ENCODE assay signal across 1 cellular context in the genomic region with DNA sequence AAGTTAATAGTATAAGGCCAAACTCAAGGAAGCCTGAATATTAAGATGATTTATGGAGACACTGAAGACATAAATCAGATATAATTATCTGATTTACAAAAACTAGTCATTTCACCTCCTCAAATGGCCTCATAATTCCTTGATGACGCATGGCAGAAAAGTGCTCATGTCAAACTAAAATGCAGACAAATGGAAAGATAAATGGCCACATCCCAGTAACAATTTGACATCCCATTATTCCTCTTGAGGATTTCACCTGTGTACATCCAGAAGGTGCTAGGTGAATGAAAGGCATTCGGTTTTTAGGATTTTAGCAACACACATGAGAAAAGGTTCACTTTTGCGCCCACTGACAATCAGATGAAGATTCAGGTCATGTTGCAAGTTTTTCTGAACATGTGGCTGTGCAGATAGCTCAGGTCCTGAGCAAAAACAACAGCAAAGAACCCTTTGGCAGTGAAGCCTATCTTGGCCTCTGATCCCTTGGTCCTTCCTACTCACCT.
TF ChIP-seq lines count a peak whose summit lies in the region.

No MANE protein-coding gene starts in this region.

TF ChIP-seq in SK-N-SH treated with all-trans-retinoic acid at 6 μM for 48 hours, 23 proteins besides CTCF, POLR2A, EP300 and RAD21 (continued from another document):
- TF ChIP-seq, protein P1, sequence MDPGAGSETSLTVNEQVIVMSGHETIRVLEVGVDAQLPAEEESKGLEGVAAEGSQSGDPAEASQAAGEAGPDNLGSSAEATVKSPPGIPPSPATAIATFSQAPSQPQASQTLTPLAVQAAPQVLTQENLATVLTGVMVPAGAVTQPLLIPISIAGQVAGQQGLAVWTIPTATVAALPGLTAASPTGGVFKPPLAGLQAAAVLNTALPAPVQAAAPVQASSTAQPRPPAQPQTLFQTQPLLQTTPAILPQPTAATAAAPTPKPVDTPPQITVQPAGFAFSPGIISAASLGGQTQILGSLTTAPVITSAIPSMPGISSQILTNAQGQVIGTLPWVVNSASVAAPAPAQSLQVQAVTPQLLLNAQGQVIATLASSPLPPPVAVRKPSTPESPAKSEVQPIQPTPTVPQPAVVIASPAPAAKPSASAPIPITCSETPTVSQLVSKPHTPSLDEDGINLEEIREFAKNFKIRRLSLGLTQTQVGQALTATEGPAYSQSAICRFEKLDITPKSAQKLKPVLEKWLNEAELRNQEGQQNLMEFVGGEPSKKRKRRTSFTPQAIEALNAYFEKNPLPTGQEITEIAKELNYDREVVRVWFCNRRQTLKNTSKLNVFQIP (CRISPR knock-in tag; IDR thresholded peaks at IDR 0.05; ENCODE audit: borderline replicate concordance, low read depth), result peak; percentile 96
- TF ChIP-seq SNAI2 (CRISPR knock-in tag; IDR thresholded peaks at IDR 0.05), result peak; percentile 90; the same call in 1 of the 2 replicates
- no peak for TF ChIP-seq BACH2 (CRISPR knock-in tag; IDR thresholded peaks at IDR 0.05; ENCODE audit: borderline replicate concordance)
- peak; percentile 100 for TF ChIP-seq ISL1 (CRISPR knock-in tag; IDR thresholded peaks at IDR 0.05)
- peak; percentile 93 for TF ChIP-seq ZNF70 (CRISPR knock-in tag; IDR thresholded peaks at IDR 0.05)
- TF ChIP-seq, protein P2, sequence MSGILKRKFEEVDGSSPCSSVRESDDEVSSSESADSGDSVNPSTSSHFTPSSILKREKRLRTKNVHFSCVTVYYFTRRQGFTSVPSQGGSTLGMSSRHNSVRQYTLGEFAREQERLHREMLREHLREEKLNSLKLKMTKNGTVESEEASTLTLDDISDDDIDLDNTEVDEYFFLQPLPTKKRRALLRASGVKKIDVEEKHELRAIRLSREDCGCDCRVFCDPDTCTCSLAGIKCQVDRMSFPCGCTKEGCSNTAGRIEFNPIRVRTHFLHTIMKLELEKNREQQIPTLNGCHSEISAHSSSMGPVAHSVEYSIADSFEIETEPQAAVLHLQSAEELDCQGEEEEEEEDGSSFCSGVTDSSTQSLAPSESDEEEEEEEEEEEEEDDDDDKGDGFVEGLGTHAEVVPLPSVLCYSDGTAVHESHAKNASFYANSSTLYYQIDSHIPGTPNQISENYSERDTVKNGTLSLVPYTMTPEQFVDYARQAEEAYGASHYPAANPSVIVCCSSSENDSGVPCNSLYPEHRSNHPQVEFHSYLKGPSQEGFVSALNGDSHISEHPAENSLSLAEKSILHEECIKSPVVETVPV (CRISPR knock-in tag; IDR thresholded peaks at IDR 0.05), result peak; percentile 94
- TF ChIP-seq GLIS3 (CRISPR knock-in tag; IDR thresholded peaks at IDR 0.05), result peak; percentile 94; the same call in 1 of the 2 replicates
- peak; percentile 92; the same call in 1 of the 2 replicates for TF ChIP-seq CSDC2 (CRISPR knock-in tag; IDR thresholded peaks at IDR 0.05)
- TF ChIP-seq, protein P3, sequence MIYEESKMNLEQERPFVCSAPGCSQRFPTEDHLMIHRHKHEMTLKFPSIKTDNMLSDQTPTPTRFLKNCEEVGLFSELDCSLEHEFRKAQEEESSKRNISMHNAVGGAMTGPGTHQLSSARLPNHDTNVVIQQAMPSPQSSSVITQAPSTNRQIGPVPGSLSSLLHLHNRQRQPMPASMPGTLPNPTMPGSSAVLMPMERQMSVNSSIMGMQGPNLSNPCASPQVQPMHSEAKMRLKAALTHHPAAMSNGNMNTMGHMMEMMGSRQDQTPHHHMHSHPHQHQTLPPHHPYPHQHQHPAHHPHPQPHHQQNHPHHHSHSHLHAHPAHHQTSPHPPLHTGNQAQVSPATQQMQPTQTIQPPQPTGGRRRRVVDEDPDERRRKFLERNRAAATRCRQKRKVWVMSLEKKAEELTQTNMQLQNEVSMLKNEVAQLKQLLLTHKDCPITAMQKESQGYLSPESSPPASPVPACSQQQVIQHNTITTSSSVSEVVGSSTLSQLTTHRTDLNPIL (CRISPR knock-in tag; IDR thresholded peaks at IDR 0.05; ENCODE audit: low read depth), result peak; percentile 97
- no peak for TF ChIP-seq ZFP30 (CRISPR knock-in tag; IDR thresholded peaks at IDR 0.05)
- peak; percentile 63; the same call in 1 of the 2 replicates for TF ChIP-seq ZFP3 (CRISPR knock-in tag; IDR thresholded peaks at IDR 0.05)
- no peak for TF ChIP-seq ZNF565 (CRISPR knock-in tag; conservative IDR thresholded peaks at IDR 0.05; ENCODE audit: low read depth)
- peak; percentile 95 for TF ChIP-seq ESRRG (CRISPR knock-in tag; IDR thresholded peaks at IDR 0.05)
- TF ChIP-seq, protein P4, sequence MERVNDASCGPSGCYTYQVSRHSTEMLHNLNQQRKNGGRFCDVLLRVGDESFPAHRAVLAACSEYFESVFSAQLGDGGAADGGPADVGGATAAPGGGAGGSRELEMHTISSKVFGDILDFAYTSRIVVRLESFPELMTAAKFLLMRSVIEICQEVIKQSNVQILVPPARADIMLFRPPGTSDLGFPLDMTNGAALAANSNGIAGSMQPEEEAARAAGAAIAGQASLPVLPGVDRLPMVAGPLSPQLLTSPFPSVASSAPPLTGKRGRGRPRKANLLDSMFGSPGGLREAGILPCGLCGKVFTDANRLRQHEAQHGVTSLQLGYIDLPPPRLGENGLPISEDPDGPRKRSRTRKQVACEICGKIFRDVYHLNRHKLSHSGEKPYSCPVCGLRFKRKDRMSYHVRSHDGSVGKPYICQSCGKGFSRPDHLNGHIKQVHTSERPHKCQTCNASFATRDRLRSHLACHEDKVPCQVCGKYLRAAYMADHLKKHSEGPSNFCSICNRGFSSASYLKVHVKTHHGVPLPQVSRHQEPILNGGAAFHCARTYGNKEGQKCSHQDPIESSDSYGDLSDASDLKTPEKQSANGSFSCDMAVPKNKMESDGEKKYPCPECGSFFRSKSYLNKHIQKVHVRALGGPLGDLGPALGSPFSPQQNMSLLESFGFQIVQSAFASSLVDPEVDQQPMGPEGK (CRISPR knock-in tag; IDR thresholded peaks at IDR 0.05; ENCODE audit: borderline replicate concordance), result peak; percentile 97
- peak; percentile 99 for TF ChIP-seq ZC3H10 (CRISPR knock-in tag; IDR thresholded peaks at IDR 0.05)
- TF ChIP-seq ZNF8 (CRISPR knock-in tag; IDR thresholded peaks at IDR 0.05), result 0 out of 2 replicates have a peak, but pooled peaks have one; percentile 52
- TF ChIP-seq OSR1 (CRISPR knock-in tag; IDR thresholded peaks at IDR 0.05), result no peak
- TF ChIP-seq TCF4 (CRISPR knock-in tag; IDR thresholded peaks at IDR 0.05; ENCODE audit: borderline replicate concordance), result no peak
